Comparison of ENCODE assay signal across 2 cellular contexts in the genomic region with DNA sequence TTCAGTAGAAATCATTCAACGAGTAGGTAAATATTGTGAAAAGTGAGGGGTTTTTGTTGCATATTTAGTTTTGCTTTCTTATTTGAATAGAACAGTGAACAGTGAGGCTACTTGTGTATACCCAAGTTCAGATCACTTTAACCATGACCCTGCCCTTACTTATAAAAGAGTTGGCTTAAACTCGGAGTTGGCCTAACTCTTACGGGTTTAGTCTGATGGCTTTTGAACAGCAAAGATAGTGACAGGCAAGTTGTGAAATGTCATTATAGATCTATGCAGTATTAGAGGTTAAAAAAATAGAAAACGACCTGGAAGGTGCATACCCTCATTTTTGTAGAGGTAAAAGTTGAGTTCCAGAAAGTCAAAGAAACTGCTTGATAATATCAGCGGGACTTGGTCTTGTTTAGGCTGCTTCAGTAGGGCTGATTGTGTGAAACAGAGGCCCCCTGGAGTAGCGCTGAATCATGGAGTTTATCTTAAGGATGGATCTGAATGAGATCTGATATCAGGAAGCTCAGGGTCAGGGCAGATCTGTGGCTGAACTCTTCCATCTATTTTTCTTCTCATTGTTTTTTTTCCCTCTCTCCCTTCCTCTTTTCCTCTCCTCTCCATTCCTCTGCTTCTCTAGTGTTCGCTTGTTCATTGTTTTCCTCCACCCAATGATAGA.
TF ChIP-seq lines count a peak whose summit lies in the region.

No MANE protein-coding gene starts in this region.

TF ChIP-seq in GM23338, 12 proteins besides CTCF, POLR2A, EP300 and RAD21 (continued from another document and continues in another):
- TF ChIP-seq, protein P1, sequence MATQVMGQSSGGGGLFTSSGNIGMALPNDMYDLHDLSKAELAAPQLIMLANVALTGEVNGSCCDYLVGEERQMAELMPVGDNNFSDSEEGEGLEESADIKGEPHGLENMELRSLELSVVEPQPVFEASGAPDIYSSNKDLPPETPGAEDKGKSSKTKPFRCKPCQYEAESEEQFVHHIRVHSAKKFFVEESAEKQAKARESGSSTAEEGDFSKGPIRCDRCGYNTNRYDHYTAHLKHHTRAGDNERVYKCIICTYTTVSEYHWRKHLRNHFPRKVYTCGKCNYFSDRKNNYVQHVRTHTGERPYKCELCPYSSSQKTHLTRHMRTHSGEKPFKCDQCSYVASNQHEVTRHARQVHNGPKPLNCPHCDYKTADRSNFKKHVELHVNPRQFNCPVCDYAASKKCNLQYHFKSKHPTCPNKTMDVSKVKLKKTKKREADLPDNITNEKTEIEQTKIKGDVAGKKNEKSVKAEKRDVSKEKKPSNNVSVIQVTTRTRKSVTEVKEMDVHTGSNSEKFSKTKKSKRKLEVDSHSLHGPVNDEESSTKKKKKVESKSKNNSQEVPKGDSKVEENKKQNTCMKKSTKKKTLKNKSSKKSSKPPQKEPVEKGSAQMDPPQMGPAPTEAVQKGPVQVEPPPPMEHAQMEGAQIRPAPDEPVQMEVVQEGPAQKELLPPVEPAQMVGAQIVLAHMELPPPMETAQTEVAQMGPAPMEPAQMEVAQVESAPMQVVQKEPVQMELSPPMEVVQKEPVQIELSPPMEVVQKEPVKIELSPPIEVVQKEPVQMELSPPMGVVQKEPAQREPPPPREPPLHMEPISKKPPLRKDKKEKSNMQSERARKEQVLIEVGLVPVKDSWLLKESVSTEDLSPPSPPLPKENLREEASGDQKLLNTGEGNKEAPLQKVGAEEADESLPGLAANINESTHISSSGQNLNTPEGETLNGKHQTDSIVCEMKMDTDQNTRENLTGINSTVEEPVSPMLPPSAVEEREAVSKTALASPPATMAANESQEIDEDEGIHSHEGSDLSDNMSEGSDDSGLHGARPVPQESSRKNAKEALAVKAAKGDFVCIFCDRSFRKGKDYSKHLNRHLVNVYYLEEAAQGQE (IDR thresholded peaks at IDR 0.05; ENCODE audit: unreplicated experiment), result no peak
- TF ChIP-seq EZH2phosphoT487 (IDR thresholded peaks at IDR 0.05; ENCODE audit: unreplicated experiment), result no peak
- TF ChIP-seq, protein P2, sequence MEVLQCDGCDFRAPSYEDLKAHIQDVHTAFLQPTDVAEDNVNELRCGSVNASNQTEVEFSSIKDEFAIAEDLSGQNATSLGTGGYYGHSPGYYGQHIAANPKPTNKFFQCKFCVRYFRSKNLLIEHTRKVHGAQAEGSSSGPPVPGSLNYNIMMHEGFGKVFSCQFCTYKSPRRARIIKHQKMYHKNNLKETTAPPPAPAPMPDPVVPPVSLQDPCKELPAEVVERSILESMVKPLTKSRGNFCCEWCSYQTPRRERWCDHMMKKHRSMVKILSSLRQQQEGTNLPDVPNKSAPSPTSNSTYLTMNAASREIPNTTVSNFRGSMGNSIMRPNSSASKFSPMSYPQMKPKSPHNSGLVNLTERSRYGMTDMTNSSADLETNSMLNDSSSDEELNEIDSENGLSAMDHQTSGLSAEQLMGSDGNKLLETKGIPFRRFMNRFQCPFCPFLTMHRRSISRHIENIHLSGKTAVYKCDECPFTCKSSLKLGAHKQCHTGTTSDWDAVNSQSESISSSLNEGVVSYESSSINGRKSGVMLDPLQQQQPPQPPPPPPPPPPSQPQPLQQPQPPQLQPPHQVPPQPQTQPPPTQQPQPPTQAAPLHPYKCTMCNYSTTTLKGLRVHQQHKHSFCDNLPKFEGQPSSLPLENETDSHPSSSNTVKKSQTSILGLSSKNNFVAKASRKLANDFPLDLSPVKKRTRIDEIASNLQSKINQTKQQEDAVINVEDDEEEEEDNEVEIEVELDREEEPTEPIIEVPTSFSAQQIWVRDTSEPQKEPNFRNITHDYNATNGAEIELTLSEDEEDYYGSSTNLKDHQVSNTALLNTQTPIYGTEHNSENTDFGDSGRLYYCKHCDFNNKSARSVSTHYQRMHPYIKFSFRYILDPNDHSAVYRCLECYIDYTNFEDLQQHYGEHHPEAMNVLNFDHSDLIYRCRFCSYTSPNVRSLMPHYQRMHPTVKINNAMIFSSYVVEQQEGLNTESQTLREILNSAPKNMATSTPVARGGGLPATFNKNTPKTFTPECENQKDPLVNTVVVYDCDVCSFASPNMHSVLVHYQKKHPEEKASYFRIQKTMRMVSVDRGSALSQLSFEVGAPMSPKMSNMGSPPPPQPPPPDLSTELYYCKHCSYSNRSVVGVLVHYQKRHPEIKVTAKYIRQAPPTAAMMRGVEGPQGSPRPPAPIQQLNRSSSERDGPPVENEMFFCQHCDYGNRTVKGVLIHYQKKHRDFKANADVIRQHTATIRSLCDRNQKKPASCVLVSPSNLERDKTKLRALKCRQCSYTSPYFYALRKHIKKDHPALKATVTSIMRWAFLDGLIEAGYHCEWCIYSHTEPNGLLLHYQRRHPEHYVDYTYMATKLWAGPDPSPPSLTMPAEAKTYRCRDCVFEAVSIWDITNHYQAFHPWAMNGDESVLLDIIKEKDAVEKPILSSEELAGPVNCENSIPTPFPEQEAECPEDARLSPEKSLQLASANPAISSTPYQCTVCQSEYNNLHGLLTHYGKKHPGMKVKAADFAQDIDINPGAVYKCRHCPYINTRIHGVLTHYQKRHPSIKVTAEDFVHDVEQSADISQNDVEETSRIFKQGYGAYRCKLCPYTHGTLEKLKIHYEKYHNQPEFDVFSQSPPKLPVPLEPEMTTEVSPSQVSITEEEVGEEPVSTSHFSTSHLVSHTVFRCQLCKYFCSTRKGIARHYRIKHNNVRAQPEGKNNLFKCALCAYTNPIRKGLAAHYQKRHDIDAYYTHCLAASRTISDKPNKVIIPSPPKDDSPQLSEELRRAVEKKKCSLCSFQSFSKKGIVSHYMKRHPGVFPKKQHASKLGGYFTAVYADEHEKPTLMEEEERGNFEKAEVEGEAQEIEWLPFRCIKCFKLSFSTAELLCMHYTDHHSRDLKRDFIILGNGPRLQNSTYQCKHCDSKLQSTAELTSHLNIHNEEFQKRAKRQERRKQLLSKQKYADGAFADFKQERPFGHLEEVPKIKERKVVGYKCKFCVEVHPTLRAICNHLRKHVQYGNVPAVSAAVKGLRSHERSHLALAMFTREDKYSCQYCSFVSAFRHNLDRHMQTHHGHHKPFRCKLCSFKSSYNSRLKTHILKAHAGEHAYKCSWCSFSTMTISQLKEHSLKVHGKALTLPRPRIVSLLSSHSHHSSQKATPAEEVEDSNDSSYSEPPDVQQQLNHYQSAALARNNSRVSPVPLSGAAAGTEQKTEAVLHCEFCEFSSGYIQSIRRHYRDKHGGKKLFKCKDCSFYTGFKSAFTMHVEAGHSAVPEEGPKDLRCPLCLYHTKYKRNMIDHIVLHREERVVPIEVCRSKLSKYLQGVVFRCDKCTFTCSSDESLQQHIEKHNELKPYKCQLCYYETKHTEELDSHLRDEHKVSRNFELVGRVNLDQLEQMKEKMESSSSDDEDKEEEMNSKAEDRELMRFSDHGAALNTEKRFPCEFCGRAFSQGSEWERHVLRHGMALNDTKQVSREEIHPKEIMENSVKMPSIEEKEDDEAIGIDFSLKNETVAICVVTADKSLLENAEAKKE (CRISPR knock-in tag; IDR thresholded peaks at IDR 0.05), result no peak
- TF ChIP-seq ZNF331 (CRISPR knock-in tag; IDR thresholded peaks at IDR 0.05; ENCODE audit: low read depth), result no peak
- no peak for TF ChIP-seq ZNF114 (CRISPR knock-in tag; IDR thresholded peaks at IDR 0.05)
- no peak for TF ChIP-seq CREB1 (CRISPR knock-in tag; IDR thresholded peaks at IDR 0.05; ENCODE audit: low read depth)
- TF ChIP-seq POLR2AphosphoS5 (IDR thresholded peaks at IDR 0.05; ENCODE audit: low read depth), result no peak
- no peak for TF ChIP-seq JUNB (IDR thresholded peaks at IDR 0.05; ENCODE audit: unreplicated experiment)

TF ChIP-seq in WTC11, 78 proteins besides CTCF, POLR2A, EP300 and RAD21 (continued from another document):
- TF ChIP-seq SMAD3 (CRISPR knock-in tag; IDR thresholded peaks at IDR 0.05; ENCODE audit: borderline replicate concordance), result no peak
- no peak for TF ChIP-seq ESRRA (CRISPR knock-in tag; IDR thresholded peaks at IDR 0.05; ENCODE audit: borderline replicate concordance)
- no peak for TF ChIP-seq ZNF396 (CRISPR knock-in tag; IDR thresholded peaks at IDR 0.05; ENCODE audit: borderline replicate concordance)
